ENCODE assay signal across 14 cellular contexts in genomic region chr2:197278804-197279763, GRCh38. TPM values are rescaled to one million over a fixed set of nuclear protein-coding genes. Genes with fewer than 3 reads are reported as not detected.
DNase-seq lines count a peak whose midpoint lies in the region; ATAC-seq and TF ChIP-seq lines count a peak whose summit lies in the region.
"Had no signal": no experiment of that assay in that cellular context is flagged by ENCODE, and none has a peak within 500 bp of the region (broad histone marks: within the 10 kb centered on the region; RNA-seq: fewer than 3 reads in every experiment).

No MANE protein-coding gene starts in this region.

- H3K4me1 Mint-ChIP-seq in activated CD8-positive, alpha-beta memory T cell treated with anti-CD3 and anti-CD28 coated beads, Interleukin-2, amount 10 ng/mL, durations not matched to agents 7 days and 5 days: peaks cover 69% of the 10 kb centered on the region
- H3K4me1 Mint-ChIP-seq in effector memory CD8-positive, alpha-beta T cell (ENCODE audit: low read depth in 2 of 2): peaks cover 58 to 79% of the 10 kb centered on the region in 2 donors
- H3K4me1 Mint-ChIP-seq in stimulated activated memory B cell treated with anti-CD40 and anti-IgM and Interleukin-4, amounts not matched to agents 10 μg/mL and 1 μg/mL and 100 μg/mL, for 72 hours: peaks cover 84% of the 10 kb centered on the region

- peak overlapping the region; percentile 68 for H3K27ac Mint-ChIP-seq in activated CD8-positive, alpha-beta memory T cell treated with anti-CD3 and anti-CD28 coated beads, Interleukin-2, amount 10 ng/mL, durations not matched to agents 7 days and 5 days
- H3K27ac Mint-ChIP-seq in effector memory CD8-positive, alpha-beta T cell: peak overlapping the region; percentile 68 to 84
- peak overlapping the region; percentile 61 for H3K27ac Mint-ChIP-seq in stimulated activated memory B cell treated with anti-CD40 and anti-IgM and Interleukin-4, amounts not matched to agents 10 μg/mL and 1 μg/mL and 100 μg/mL, for 72 hours

- CTCF ChIA-PET in activated CD8-positive, alpha-beta memory T cell treated with anti-CD3 and anti-CD28 coated beads, Interleukin-2, amount 10 ng/mL, durations not matched to agents 7 days and 5 days (lab: Charles Lee): interaction anchor here (1.6 kb wide), 1 partner anchor 17 kb away, joined by 4 read pairs; no protein-coding TSS in a partner anchor

- DNase-seq in activated CD8-positive, alpha-beta memory T cell treated with anti-CD3 and anti-CD28 coated beads, Interleukin-2, amount 10 ng/mL, durations not matched to agents 7 days and 5 days: no peak
- DNase-seq in activated CD8-positive, alpha-beta memory T cell treated with anti-CD3 and anti-CD28 coated beads for 24 hours: no peak
- DNase-seq in effector memory CD8-positive, alpha-beta T cell: no peak
- DNase-seq in COLO668 (lab: John Stamatoyannopoulos, UW; ENCODE audit: unreplicated experiment): no peak
- DNase-seq in dermis blood vessel endothelial cell: no peak
- DNase-seq: ACHN; DMS53; NCI-H345; stimulated activated CD4-positive, alpha-beta T cell treated with anti-CD3 and anti-CD28 coated beads, Interleukin-12 subunit alpha, Interleukin-12 subunit beta, amount 100 ng/mL, for 4 hours; upper lobe of left lung had no signal

- no peak overlapping the region for H3K4me3 Mint-ChIP-seq in activated CD8-positive, alpha-beta memory T cell treated with anti-CD3 and anti-CD28 coated beads, Interleukin-2, amount 10 ng/mL, durations not matched to agents 7 days and 5 days
- H3K4me3 Mint-ChIP-seq in effector memory CD8-positive, alpha-beta T cell: peak overlapping the region; percentile 53 to 67
- H3K4me3 Mint-ChIP-seq in stimulated activated memory B cell treated with anti-CD40 and anti-IgM and Interleukin-4, amounts not matched to agents 10 μg/mL and 1 μg/mL and 100 μg/mL, for 72 hours: peak overlapping the region; percentile 53

- ATAC-seq in activated CD8-positive, alpha-beta memory T cell treated with anti-CD3 and anti-CD28 coated beads, Interleukin-2, amount 10 ng/mL, durations not matched to agents 7 days and 5 days: no peak
- ATAC-seq in effector memory CD8-positive, alpha-beta T cell (replicated peaks): peak; percentile 16
- no peak for ATAC-seq in stimulated activated memory B cell treated with anti-CD40 and anti-IgM and Interleukin-4, amounts not matched to agents 10 μg/mL and 1 μg/mL and 100 μg/mL, for 72 hours
- no peak for ATAC-seq in GM19328 (IDR thresholded peaks at IDR 0.05; ENCODE audit: unreplicated experiment)

- peak overlapping the region; percentile 51 for H3K27ac ChIP-seq in VCaP
- H3K27ac ChIP-seq: epithelial cell of prostate, upper lobe of left lung had no signal

- no peak for TF ChIP-seq CTCF in VCaP (conservative IDR thresholded peaks at IDR 0.05)

- H3K36me3 Mint-ChIP-seq in activated CD8-positive, alpha-beta memory T cell treated with anti-CD3 and anti-CD28 coated beads, Interleukin-2, amount 10 ng/mL, durations not matched to agents 7 days and 5 days: peaks cover 53% of the 10 kb centered on the region
- peaks cover 34% of the 10 kb centered on the region for H3K36me3 Mint-ChIP-seq in effector memory CD8-positive, alpha-beta T cell (ENCODE audit: insufficient read depth)
- H3K36me3 Mint-ChIP-seq in stimulated activated memory B cell treated with anti-CD40 and anti-IgM and Interleukin-4, amounts not matched to agents 10 μg/mL and 1 μg/mL and 100 μg/mL, for 72 hours: peaks cover 35% of the 10 kb centered on the region

- H3K27me3 Mint-ChIP-seq in activated CD8-positive, alpha-beta memory T cell treated with anti-CD3 and anti-CD28 coated beads, Interleukin-2, amount 10 ng/mL, durations not matched to agents 7 days and 5 days: no peaks in the 10 kb centered on the region
- no peaks in the 10 kb centered on the region for H3K27me3 Mint-ChIP-seq in effector memory CD8-positive, alpha-beta T cell
- no peaks in the 10 kb centered on the region for H3K27me3 Mint-ChIP-seq in stimulated activated memory B cell treated with anti-CD40 and anti-IgM and Interleukin-4, amounts not matched to agents 10 μg/mL and 1 μg/mL and 100 μg/mL, for 72 hours

- no peaks in the 10 kb centered on the region for H3K9me3 Mint-ChIP-seq in activated CD8-positive, alpha-beta memory T cell treated with anti-CD3 and anti-CD28 coated beads, Interleukin-2, amount 10 ng/mL, durations not matched to agents 7 days and 5 days (ENCODE audit: low read depth)
- no peaks in the 10 kb centered on the region for H3K9me3 Mint-ChIP-seq in effector memory CD8-positive, alpha-beta T cell
- no peaks in the 10 kb centered on the region for H3K9me3 Mint-ChIP-seq in stimulated activated memory B cell treated with anti-CD40 and anti-IgM and Interleukin-4, amounts not matched to agents 10 μg/mL and 1 μg/mL and 100 μg/mL, for 72 hours

RNA-seq across cellular contexts. Expression of gene ANKRD44, which starts 31.5 kb away (rescaled TPM):
- 100 to 1,000 TPM; 210 to 249 TPM for total RNA-seq in activated CD8-positive, alpha-beta memory T cell treated with anti-CD3 and anti-CD28 coated beads, Interleukin-2, amount 10 ng/mL, durations not matched to agents 7 days and 5 days
- 5.6 and 7.6 TPM in 2 replicates for total RNA-seq in dermis blood vessel endothelial cell

Comparison
In these comparisons a context has a peak if more than half of its experiments do, and no peak if none do; other contexts are left out.
1. RNA of gene ANKRD44, which starts 31.5 kb away (total RNA-seq): 210 to 249 TPM in activated CD8-positive, alpha-beta memory T cell treated with anti-CD3 and anti-CD28 coated beads, Interleukin-2, amount 10 ng/mL, durations not matched to agents 7 days and 5 days; 5.6 to 7.6 TPM in dermis blood vessel endothelial cell; every median in the first group is over 10 times any median in the second.
2. Peak in every context shown above with its lines, with median percentiles within 50 percentile points of each other: H3K27ac Mint-ChIP-seq.